8 cellular contexts compared by ENCODE assay signal in genomic region chr13:103883152-103883551, GRCh38.
DNase-seq lines count a peak whose midpoint lies in the region; ATAC-seq and TF ChIP-seq lines count a peak whose summit lies in the region.

No MANE protein-coding gene starts in this region.

- WGBS in iPS DF 6.9 (ENCODE audit: insufficient coverage, insufficient read length), result no CpG with 5 or more reads among the region's 8 CpGs

- H3K9me3 ChIP-seq in iPS DF 6.9 (ENCODE audit: control insufficient read depth, insufficient read depth, low read length), result no peaks in the 10 kb centered on the region

- no peak overlapping the region for H3K4me3 ChIP-seq in iPS DF 6.9 (ENCODE audit: low read length)
- H3K4me3 ChIP-seq in skeletal muscle cell (ENCODE audit: low read depth, low read length), result peak overlapping the region; percentile 22

- peak; percentile 87 for DNase-seq in H4 (ENCODE audit: low spot score)
- DNase-seq in NCI-H345 (lab: John Stamatoyannopoulos, UW), result peak; percentile 79
- DNase-seq in brain pericyte (ENCODE audit: low read depth, low spot score), result peak; percentile 59
- DNase-seq in iPS DF 6.9 (ENCODE audit: low read depth, low spot score), result peak; percentile 52
- peak; percentile 92 for DNase-seq in skeletal muscle cell (ENCODE audit: low read depth)
- no peak for DNase-seq in stimulated activated CD4-positive, alpha-beta T cell treated with anti-CD3 and anti-CD28 coated beads, Interleukin-4, amount 100 ng/mL, for 4 hours

- H3K27ac ChIP-seq in iPS DF 6.9 (ENCODE audit: low read length), result no peak overlapping the region

- no peak for ATAC-seq in GM18505 (IDR thresholded peaks at IDR 0.05; ENCODE audit: unreplicated experiment)
- no peak for ATAC-seq in HG02884 (IDR thresholded peaks at IDR 0.05; ENCODE audit: unreplicated experiment)

- peaks cover 1% of the 10 kb centered on the region; the same call in 1 of the 2 replicates for H3K4me1 ChIP-seq in iPS DF 6.9 (ENCODE audit: control insufficient read depth, insufficient read depth, low read length)

- no peaks in the 10 kb centered on the region for H3K27me3 ChIP-seq in iPS DF 6.9 (ENCODE audit: control insufficient read depth, insufficient read depth, low read length)

- H3K36me3 ChIP-seq in iPS DF 6.9 (ENCODE audit: control insufficient read depth, insufficient read depth, low read length), result no peaks in the 10 kb centered on the region

- TF ChIP-seq POLR2A in GM18505 (IDR thresholded peaks at IDR 0.05; ENCODE audit: borderline replicate concordance, extremely low read depth, insufficient read depth, insufficient read length), result no peak

Comparison
In these comparisons a context has a peak if more than half of its experiments do, and no peak if none do; other contexts are left out.
1. DNase-seq: peak in H4 (single experiment), NCI-H345 (single experiment), brain pericyte (single experiment), iPS DF 6.9 (single experiment) and skeletal muscle cell (single experiment); none in stimulated activated CD4-positive, alpha-beta T cell treated with anti-CD3 and anti-CD28 coated beads, Interleukin-4, amount 100 ng/mL, for 4 hours (0 of 2).